12 cellular contexts compared by ENCODE assay signal in the genomic region with DNA sequence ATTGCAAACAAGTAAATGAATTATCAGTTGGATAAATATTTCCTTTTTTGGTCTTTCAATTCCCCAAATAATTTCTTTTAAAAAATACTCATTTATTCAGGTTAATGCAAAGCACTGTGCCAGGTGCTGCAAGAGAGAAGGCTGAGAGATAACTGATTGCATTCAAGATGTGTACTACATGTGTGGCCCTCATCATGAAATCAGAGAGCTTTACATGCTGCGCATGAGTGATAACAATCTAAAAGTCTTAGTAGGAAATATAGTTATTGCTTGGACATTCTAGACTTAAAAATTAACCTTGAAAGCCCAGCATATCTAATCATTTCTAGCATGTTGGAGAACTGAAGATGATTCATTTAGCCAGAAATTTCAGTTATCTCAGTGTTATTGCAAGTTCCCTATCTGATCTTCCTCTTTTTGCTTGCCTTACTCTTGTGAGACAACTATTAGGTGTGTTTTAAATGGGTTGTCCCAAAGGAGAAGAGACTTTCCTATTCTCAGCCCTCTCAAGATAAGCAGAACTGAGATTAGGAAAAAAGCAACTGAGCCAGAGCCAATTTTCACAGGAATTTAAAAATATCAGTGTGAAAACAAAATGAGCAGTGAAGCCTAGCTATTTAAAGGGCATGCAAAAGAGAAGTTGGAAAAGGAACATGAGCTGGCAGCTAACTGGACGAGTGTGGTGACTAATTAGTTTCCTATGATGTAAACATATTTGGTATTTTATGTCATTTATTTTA.
DNase-seq lines count a peak whose midpoint lies in the region; ATAC-seq and TF ChIP-seq lines count a peak whose summit lies in the region.
"Had no signal": no experiment of that assay in that cellular context is flagged by ENCODE, and none has a peak within 500 bp of the region (broad histone marks: within the 10 kb centered on the region; RNA-seq: fewer than 3 reads in every experiment).

No MANE protein-coding gene starts in this region.

- H3K9ac ChIP-seq in mammary epithelial cell (ENCODE audit: insufficient read depth, low read length) = peak overlapping the region; percentile 17

- intact Hi-C loops in mammary epithelial cell (cut with micrococcal nuclease) (no loop called here), MCF 10A (cut with micrococcal nuclease) (no loop called here), uterus (cut with DNase I; ENCODE audit: low total_unique reads) (no loop called here)

- H3K27ac ChIP-seq in mammary epithelial cell (ENCODE audit: insufficient read depth, low read depth, low read length) (no peak overlapping the region), right atrium auricular region (peak overlapping the region; percentile 68 to 86), uterus (peak overlapping the region; percentile 51 to 72)
- H3K27ac ChIP-seq: psoas muscle had no signal

- no peak overlapping the region for H2AFZ ChIP-seq in mammary epithelial cell (ENCODE audit: low read depth, low read length)

- no TSS peak for BruUV-seq in mammary epithelial cell (replicated peaks; lab: Mats Ljungman, UMichigan)
- BruUV-seq in MCF 10A (replicated peaks; lab: Mats Ljungman, UMichigan) = no TSS peak

- CTCF ChIA-PET in mammary epithelial cell (lab: Charles Lee; ENCODE audit: low non-redundant PET) = no interaction called here
- CTCF ChIA-PET in MCF 10A (lab: Yijun Ruan, JAX) = interaction anchor here (0.5 to 0.9 kb wide), 4 partner anchors 9 to 97 kb away, joined by 3 read pairs; no protein-coding TSS in a partner anchor

- WGBS in mammary epithelial cell (ENCODE audit: low coverage, missing lambda C conversion rate) = 54% methylated on average over 2 of the region's 2 CpGs

- H3K4me1 ChIP-seq in mammary epithelial cell (ENCODE audit: insufficient read depth, low read length) = peaks cover 16% of the 10 kb centered on the region
- H3K4me1 ChIP-seq in right atrium auricular region = peaks cover 0 to 46% of the 10 kb centered on the region in 2 donors
- H3K4me1 ChIP-seq in uterus = peaks cover 0 to 15% of the 10 kb centered on the region in 2 donors
- H3K4me1 ChIP-seq: psoas muscle had no signal

- H3K36me3 Mint-ChIP-seq in MCF 10A (ENCODE audit: insufficient read depth, unreplicated experiment) = no peaks in the 10 kb centered on the region
- H3K36me3 Mint-ChIP-seq: activated naive CD4-positive, alpha-beta T cell treated with anti-CD3 and anti-CD28 coated beads, Interleukin-2, amount 50 U/mL, for 24 hours had no signal

- no peak overlapping the region for H3K27ac Mint-ChIP-seq in MCF 10A (ENCODE audit: low read depth, unreplicated experiment)
- H3K27ac Mint-ChIP-seq: activated naive CD4-positive, alpha-beta T cell treated with anti-CD3 and anti-CD28 coated beads, Interleukin-2, amount 50 U/mL, for 24 hours had no signal

- H3K4me3 ChIP-seq in mammary epithelial cell (replicated peaks in 1 of 3; ENCODE audit: insufficient read depth in 1 of 3, low read depth in 2 of 3, low read length in 3 of 3) (no peak overlapping the region), right atrium auricular region (no peak overlapping the region), uterus (no peak overlapping the region)
- H3K4me3 ChIP-seq: psoas muscle had no signal

- H4K20me1 ChIP-seq in mammary epithelial cell (ENCODE audit: insufficient read depth, low read length) = no peaks in the 10 kb centered on the region

- H3K9me3 ChIP-seq in mammary epithelial cell (replicated peaks; ENCODE audit: insufficient read depth, low read length) (no peaks in the 10 kb centered on the region), right atrium auricular region (no peaks in the 10 kb centered on the region), uterus (no peaks in the 10 kb centered on the region)
- H3K9me3 ChIP-seq: psoas muscle had no signal

- in situ Hi-C loops in mammary epithelial cell (cut with MboI; ENCODE audit: low sequenced_read_pairs in 2 of 2) = loop anchor here (25.0 kb wide), 2 partner anchors 328 to 928 kb away; a partner anchor contains a TSS

- no peaks in the 10 kb centered on the region for H3K9me3 Mint-ChIP-seq in MCF 10A (ENCODE audit: unreplicated experiment)
- H3K9me3 Mint-ChIP-seq: activated naive CD4-positive, alpha-beta T cell treated with anti-CD3 and anti-CD28 coated beads, Interleukin-2, amount 50 U/mL, for 24 hours had no signal

- no peaks in the 10 kb centered on the region for H3K27me3 ChIP-seq in mammary epithelial cell (ENCODE audit: insufficient read depth, low read length)
- no peaks in the 10 kb centered on the region for H3K27me3 ChIP-seq in right atrium auricular region
- H3K27me3 ChIP-seq in uterus = no peaks in the 10 kb centered on the region

- TF ChIP-seq POLR2A in uterus (IDR thresholded peaks at IDR 0.05) = no peak

- H3K27me3 Mint-ChIP-seq in MCF 10A (ENCODE audit: insufficient read depth, unreplicated experiment) = no peaks in the 10 kb centered on the region

- POLR2A ChIA-PET in MCF 10A (lab: Yijun Ruan, JAX) = interaction anchor here (0.5 to 1.6 kb wide), 2 partner anchors 28 to 534 kb away, joined by 3 to 6 read pairs; no protein-coding TSS in a partner anchor

- peaks cover 92% of the 10 kb centered on the region for H3K79me2 ChIP-seq in mammary epithelial cell (ENCODE audit: insufficient read depth, low read length)

- dilution Hi-C loops in mammary epithelial cell (cut with HindIII; ENCODE audit: low sequenced_read_pairs) = no loop called here

- H3K4me2 ChIP-seq in mammary epithelial cell (ENCODE audit: insufficient read depth, low read depth, low read length) = peak overlapping the region; percentile 51

- peaks cover 31% of the 10 kb centered on the region for H3K4me1 Mint-ChIP-seq in MCF 10A (ENCODE audit: insufficient read depth, unreplicated experiment)
- H3K4me1 Mint-ChIP-seq: activated naive CD4-positive, alpha-beta T cell treated with anti-CD3 and anti-CD28 coated beads, Interleukin-2, amount 50 U/mL, for 24 hours had no signal

- ATAC-seq in HG02798 (IDR thresholded peaks at IDR 0.05; ENCODE audit: poor library complexity, unreplicated experiment) = no peak
- ATAC-seq in activated CD4-positive, CD25-positive, alpha-beta regulatory T cell treated with anti-CD3 and anti-CD28 coated beads, Interleukin-2, amount 50 U/mL, for 24 hours = no peak
- ATAC-seq: psoas muscle; stimulated activated naive CD8-positive, alpha-beta T cell treated with anti-CD3 and anti-CD28 coated beads, Interleukin-15, Interleukin-2, amounts not matched to agents 100 U/mL and 50 U/mL, for 24 hours had no signal

- no peak overlapping the region for H3K4me3 Mint-ChIP-seq in MCF 10A (ENCODE audit: unreplicated experiment)
- H3K4me3 Mint-ChIP-seq: activated naive CD4-positive, alpha-beta T cell treated with anti-CD3 and anti-CD28 coated beads, Interleukin-2, amount 50 U/mL, for 24 hours had no signal

- H3K36me3 ChIP-seq in mammary epithelial cell (ENCODE audit: insufficient read depth, low read length) (no peaks in the 10 kb centered on the region), right atrium auricular region (no peaks in the 10 kb centered on the region), uterus (no peaks in the 10 kb centered on the region)

- TF ChIP-seq CTCF in mammary epithelial cell (conservative IDR thresholded peaks at IDR 0.05 in 1 of 2, IDR thresholded peaks at IDR 0.05 in 1 of 2; ENCODE audit: extremely low read depth in 1 of 2, insufficient read depth in 1 of 2, low read depth in 1 of 2, low read length in 2 of 2) (no peak), MCF 10A (IDR thresholded peaks at IDR 0.05; ENCODE audit: unreplicated experiment) (no peak), right atrium auricular region (IDR thresholded peaks at IDR 0.05) (no peak), uterus (IDR thresholded peaks at IDR 0.05) (no peak)

- DNase-seq in mammary epithelial cell (peak; percentile 45), MCF 10A (ENCODE audit: unreplicated experiment) (no peak), amniotic stem cell (lab: John Stamatoyannopoulos, UW) (peak; percentile 29), right atrium auricular region (ENCODE audit: low spot score) (no peak), uterus (no peak)
- DNase-seq in activated naive CD4-positive, alpha-beta T cell treated with anti-CD3 and anti-CD28 coated beads, Interleukin-2, amount 50 U/mL, for 16 hours = no peak
- DNase-seq: MM.1S; psoas muscle; stimulated activated naive CD8-positive, alpha-beta T cell treated with anti-CD3 and anti-CD28 coated beads, Interleukin-15, Interleukin-2, amounts not matched to agents 100 U/mL and 50 U/mL, for 24 hours had no signal

Comparison
In these comparisons a context has a peak if more than half of its experiments do, and no peak if none do; other contexts are left out.
1. DNase-seq: peak in mammary epithelial cell (single experiment) and amniotic stem cell (single experiment); none in MCF 10A (single experiment), right atrium auricular region (single experiment), uterus (0 of 2) and activated naive CD4-positive, alpha-beta T cell treated with anti-CD3 and anti-CD28 coated beads, Interleukin-2, amount 50 U/mL, for 16 hours (single experiment).